40 cellular contexts compared by ENCODE assay signal in the genomic region with DNA sequence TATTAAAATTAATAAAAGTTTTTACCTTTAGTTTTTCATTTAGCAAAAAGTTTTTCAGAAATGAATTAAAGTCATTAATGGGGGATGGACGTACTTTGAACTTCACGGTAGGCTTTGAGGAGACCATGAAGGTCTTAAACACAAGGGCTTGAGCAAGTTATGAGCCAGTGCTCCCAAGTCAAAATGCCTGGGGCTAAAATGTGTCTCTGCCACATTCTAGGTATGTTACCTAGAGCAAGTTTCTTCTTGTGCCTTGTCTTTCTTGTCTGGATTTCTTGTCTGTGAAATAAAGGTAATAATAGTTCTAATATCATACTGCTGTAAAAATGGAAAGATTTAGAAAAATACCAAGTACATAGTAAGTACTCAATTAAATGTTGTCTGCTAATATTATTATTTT.
"Had no signal": no experiment of that assay in that cellular context is flagged by ENCODE, and none has a peak within 500 bp of the region (broad histone marks: within the 10 kb centered on the region; RNA-seq: fewer than 3 reads in every experiment).

No MANE protein-coding gene starts in this region.

- H3K4me3 ChIP-seq: adrenal gland, body of pancreas, breast epithelium, cardiac muscle cell had no signal

- H3K36me3 ChIP-seq: adrenal gland, brain microvascular endothelial cell, breast epithelium, cardiac muscle cell had no signal

- H3K27me3 ChIP-seq: adrenal gland, body of pancreas, brain microvascular endothelial cell, breast epithelium, cardiac muscle cell had no signal

- H3K27me3 Mint-ChIP-seq: activated CD8-positive, alpha-beta T cell treated with anti-CD3 and anti-CD28 coated beads for 36 hours; activated naive CD8-positive, alpha-beta T cell treated with anti-CD3 and anti-CD28 coated beads for 36 hours; central memory CD8-positive, alpha-beta T cell had no signal

- H3K4me1 ChIP-seq: adrenal gland, body of pancreas, breast epithelium had no signal

- ATAC-seq: activated CD8-positive, alpha-beta T cell treated with anti-CD3 and anti-CD28 coated beads for 36 hours; activated naive CD4-positive, alpha-beta T cell treated with anti-CD3 and anti-CD28 coated beads, Interleukin-2, amount 50 U/mL, for 72 hours; activated T-cell treated with anti-CD3 and anti-CD28 coated beads, Interleukin-2, amount 50 U/mL, for 4 hours; activated T-cell treated with anti-CD3 and anti-CD28 coated beads, Interleukin-2, amount 50 U/mL, for 72 hours; activated T-helper 17 cell treated with anti-CD3 and anti-CD28 coated beads, Interleukin-2, amount 50 U/mL, for 72 hours; body of pancreas had no signal

- H3K9me3 ChIP-seq: adrenal gland, body of pancreas, breast epithelium had no signal

- H3K4me1 Mint-ChIP-seq: activated B cell treated with CpG ODN at 0.5 μM for 24 hours; activated CD4-positive, alpha-beta T cell treated with anti-CD3 and anti-CD28 coated beads, Interleukin-2, amount 10 ng/mL, durations not matched to agents 24 days and 14 days; activated T-helper 17 cell treated with anti-CD3 and anti-CD28 coated beads, Interleukin-2, amount 50 U/mL, for 72 hours; central memory CD8-positive, alpha-beta T cell had no signal

- FAIRE-seq: astrocyte, TTC549 had no signal

- H3K36me3 Mint-ChIP-seq: activated CD4-positive, alpha-beta memory T cell treated with anti-CD3 and anti-CD28 coated beads for 36 hours; activated naive CD4-positive, alpha-beta T cell treated with anti-CD3 and anti-CD28 coated beads, Interleukin-2, amount 50 U/mL, for 72 hours; activated naive CD8-positive, alpha-beta T cell treated with anti-CD3 and anti-CD28 coated beads for 36 hours had no signal

- H3K27ac ChIP-seq: adrenal gland, body of pancreas, brain microvascular endothelial cell, breast epithelium, cardiac muscle cell, VCaP had no signal

- H3K4me3 Mint-ChIP-seq: activated B cell treated with CpG ODN at 0.5 μM for 24 hours; activated CD4-positive, alpha-beta memory T cell treated with anti-CD3 and anti-CD28 coated beads for 36 hours; activated CD4-positive, alpha-beta T cell treated with anti-CD3 and anti-CD28 coated beads, Interleukin-2, amount 10 ng/mL, durations not matched to agents 24 days and 14 days; activated CD8-positive, alpha-beta T cell treated with anti-CD3 and anti-CD28 coated beads for 36 hours; activated naive CD4-positive, alpha-beta T cell treated with anti-CD3 and anti-CD28 coated beads for 36 hours; activated naive CD8-positive, alpha-beta T cell treated with anti-CD3 and anti-CD28 coated beads for 36 hours; activated T-cell treated with anti-CD3 and anti-CD28 coated beads, Interleukin-2, amount 50 U/mL, for 4 hours; activated T-cell treated with anti-CD3 and anti-CD28 coated beads, Interleukin-2, amount 50 U/mL, for 72 hours; activated T-helper 1 cell treated with anti-CD3 and anti-CD28 coated beads, Interleukin-12 subunit alpha, Interleukin-12 subunit beta, Interleukin-2, Interleukin-4 antibody, amounts not matched to agents 30 ng/mL and 10 ng/mL and 1 ng/mL, durations not matched to agents 14 hours and 24 hours and 36 hours; activated T-helper 17 cell treated with anti-CD3 and anti-CD28 coated beads, Interleukin-2, amount 50 U/mL, for 72 hours; central memory CD8-positive, alpha-beta T cell; T-helper 1 cell treated with Interleukin-12 subunit alpha and Interleukin-12 subunit beta and Interleukin-4 antibody, amounts not matched to agents 30 μg/mL and 1 μg/mL, for 36 hours; T-helper 2 cell treated with Interferon-gamma antibody and Interleukin-4, amounts not matched to agents 5 μg/mL and 100 μg/mL, for 36 hours had no signal

- H3K9me3 Mint-ChIP-seq: activated B cell treated with CpG ODN at 0.5 μM for 24 hours; activated CD4-positive, alpha-beta memory T cell treated with anti-CD3 and anti-CD28 coated beads for 36 hours; activated CD4-positive, alpha-beta T cell treated with anti-CD3 and anti-CD28 coated beads, Interleukin-2, amount 10 ng/mL, durations not matched to agents 24 days and 14 days; activated CD8-positive, alpha-beta T cell treated with anti-CD3 and anti-CD28 coated beads for 36 hours; activated naive CD4-positive, alpha-beta T cell treated with anti-CD3 and anti-CD28 coated beads for 36 hours; activated naive CD4-positive, alpha-beta T cell treated with anti-CD3 and anti-CD28 coated beads, Interleukin-2, amount 50 U/mL, for 72 hours; activated naive CD8-positive, alpha-beta T cell treated with anti-CD3 and anti-CD28 coated beads for 36 hours; activated T-cell treated with anti-CD3 and anti-CD28 coated beads, Interleukin-2, amount 50 U/mL, for 4 hours; activated T-cell treated with anti-CD3 and anti-CD28 coated beads, Interleukin-2, amount 50 U/mL, for 72 hours; activated T-helper 1 cell treated with anti-CD3 and anti-CD28 coated beads, Interleukin-12 subunit alpha, Interleukin-12 subunit beta, Interleukin-2, Interleukin-4 antibody, amounts not matched to agents 30 ng/mL and 10 ng/mL and 1 ng/mL, durations not matched to agents 14 hours and 24 hours and 36 hours; activated T-helper 17 cell treated with anti-CD3 and anti-CD28 coated beads, Interleukin-2, amount 50 U/mL, for 72 hours; central memory CD8-positive, alpha-beta T cell; T-helper 1 cell treated with Interleukin-12 subunit alpha and Interleukin-12 subunit beta and Interleukin-4 antibody, amounts not matched to agents 30 μg/mL and 1 μg/mL, for 36 hours; T-helper 2 cell treated with Interferon-gamma antibody and Interleukin-4, amounts not matched to agents 5 μg/mL and 100 μg/mL, for 36 hours had no signal

- H3K27ac Mint-ChIP-seq: activated B cell treated with CpG ODN at 0.5 μM for 24 hours; activated CD4-positive, alpha-beta memory T cell treated with anti-CD3 and anti-CD28 coated beads for 36 hours; activated CD4-positive, alpha-beta T cell treated with anti-CD3 and anti-CD28 coated beads, Interleukin-2, amount 10 ng/mL, durations not matched to agents 24 days and 14 days; activated CD8-positive, alpha-beta T cell treated with anti-CD3 and anti-CD28 coated beads for 36 hours; activated naive CD4-positive, alpha-beta T cell treated with anti-CD3 and anti-CD28 coated beads for 36 hours; activated naive CD4-positive, alpha-beta T cell treated with anti-CD3 and anti-CD28 coated beads, Interleukin-2, amount 50 U/mL, for 72 hours; activated naive CD8-positive, alpha-beta T cell treated with anti-CD3 and anti-CD28 coated beads for 36 hours; activated T-cell treated with anti-CD3 and anti-CD28 coated beads, Interleukin-2, amount 50 U/mL, for 72 hours; activated T-helper 1 cell treated with anti-CD3 and anti-CD28 coated beads, Interleukin-12 subunit alpha, Interleukin-12 subunit beta, Interleukin-2, Interleukin-4 antibody, amounts not matched to agents 30 ng/mL and 10 ng/mL and 1 ng/mL, durations not matched to agents 14 hours and 24 hours and 36 hours; activated T-helper 17 cell treated with anti-CD3 and anti-CD28 coated beads, Interleukin-2, amount 50 U/mL, for 72 hours; T-helper 1 cell treated with Interleukin-12 subunit alpha and Interleukin-12 subunit beta and Interleukin-4 antibody, amounts not matched to agents 30 μg/mL and 1 μg/mL, for 36 hours; T-helper 2 cell treated with Interferon-gamma antibody and Interleukin-4, amounts not matched to agents 5 μg/mL and 100 μg/mL, for 36 hours had no signal

- DNase-seq: activated B cell treated with CpG ODN at 0.5 μM for 24 hours; activated CD4-positive, alpha-beta memory T cell treated with anti-CD3 and anti-CD28 coated beads for 36 hours; activated CD4-positive, alpha-beta T cell treated with anti-CD3 and anti-CD28 coated beads for 4 hours; activated CD4-positive, alpha-beta T cell treated with anti-CD3 and anti-CD28 coated beads, Interleukin-2, amount 10 ng/mL, durations not matched to agents 24 days and 14 days; activated CD4-positive, alpha-beta T cell treated with anti-CD3 and anti-CD28 coated beads, Interleukin-2, amount 50 U/mL, for 1 hour; activated CD4-positive, alpha-beta T cell treated with anti-CD3 and anti-CD28 coated beads, Interleukin-2, amount 50 U/mL, for 4 hours; activated CD4-positive, CD25-positive, alpha-beta regulatory T cell treated with anti-CD3 and anti-CD28 coated beads, Interleukin-2, amount 50 U/mL, for 72 hours; activated CD8-positive, alpha-beta memory T cell treated with anti-CD3 and anti-CD28 coated beads, Interleukin-2, amount 50 U/mL, for 4 hours; activated CD8-positive, alpha-beta T cell treated with anti-CD3 and anti-CD28 coated beads for 36 hours; activated effector memory CD4-positive, alpha-beta T cell treated with anti-CD3 and anti-CD28 coated beads, Interleukin-2, amount 50 U/mL, for 16 hours; activated gamma-delta T cell treated with Interleukin-2 at 50 U/mL for 16 hours; activated naive CD4-positive, alpha-beta T cell; activated naive CD4-positive, alpha-beta T cell treated with anti-CD3 and anti-CD28 coated beads for 36 hours; activated naive CD4-positive, alpha-beta T cell treated with anti-CD3 and anti-CD28 coated beads, Interleukin-2, amount 50 U/mL, for 16 hours; activated naive CD8-positive, alpha-beta T cell treated with anti-CD3 and anti-CD28 coated beads for 36 hours; activated T-cell treated with anti-CD3 and anti-CD28 coated beads for 4 hours; activated T-cell treated with anti-CD3 and anti-CD28 coated beads, Interleukin-2, amount 50 U/mL, for 1 hour; activated T-cell treated with anti-CD3 and anti-CD28 coated beads, Interleukin-2, amount 50 U/mL, for 4 hours; activated T-cell treated with anti-CD3 and anti-CD28 coated beads, Interleukin-2, amount 50 U/mL, for 72 hours; adrenal gland; amniotic stem cell; aorta; body of pancreas; brain microvascular endothelial cell; caudate nucleus; cerebellar nuclear complex; T-helper 1 cell; T-helper 2 cell; T-helper 9 cell had no signal
